ENCODE assay signal across 1 cellular context in the genomic region with DNA sequence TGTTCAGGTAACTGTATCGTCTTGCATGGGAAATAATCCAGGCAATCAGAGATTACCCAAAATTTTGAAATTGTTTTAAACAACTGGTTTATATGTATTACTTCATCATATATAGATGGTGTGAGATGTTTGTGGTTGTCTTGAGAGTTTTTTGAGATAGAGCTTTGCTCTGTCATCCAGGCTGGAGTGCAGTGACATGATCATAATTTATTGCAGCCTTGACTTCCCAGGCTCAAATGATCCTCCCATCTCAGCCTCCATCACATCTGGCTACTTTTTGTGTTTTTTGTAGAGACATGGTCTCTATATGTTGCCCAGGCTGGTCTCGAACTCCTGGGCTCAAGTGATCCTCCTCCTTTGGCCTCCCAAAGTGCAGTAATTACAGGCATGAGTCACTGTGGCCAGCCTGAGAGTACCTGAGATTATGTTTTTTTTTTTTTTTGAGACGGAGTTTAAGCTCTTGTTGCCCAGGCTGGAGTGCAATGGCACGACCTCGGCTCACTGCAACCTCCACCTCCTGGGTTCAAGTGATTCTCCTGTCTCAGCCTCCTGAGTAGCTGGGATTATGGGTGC.
A peak's percentile ranks its signal among the peaks of the same experiment; 100 is the strongest.
TF ChIP-seq lines count a peak whose summit lies in the region.

No MANE protein-coding gene starts in this region.

TF ChIP-seq in K562, 482 proteins besides CTCF, POLR2A, EP300 and RAD21:
- peak; percentile 72 for TF ChIP-seq MEIS2 (IDR thresholded peaks at IDR 0.05; ENCODE audit: partially characterized antibody)
- TF ChIP-seq, protein P1, sequence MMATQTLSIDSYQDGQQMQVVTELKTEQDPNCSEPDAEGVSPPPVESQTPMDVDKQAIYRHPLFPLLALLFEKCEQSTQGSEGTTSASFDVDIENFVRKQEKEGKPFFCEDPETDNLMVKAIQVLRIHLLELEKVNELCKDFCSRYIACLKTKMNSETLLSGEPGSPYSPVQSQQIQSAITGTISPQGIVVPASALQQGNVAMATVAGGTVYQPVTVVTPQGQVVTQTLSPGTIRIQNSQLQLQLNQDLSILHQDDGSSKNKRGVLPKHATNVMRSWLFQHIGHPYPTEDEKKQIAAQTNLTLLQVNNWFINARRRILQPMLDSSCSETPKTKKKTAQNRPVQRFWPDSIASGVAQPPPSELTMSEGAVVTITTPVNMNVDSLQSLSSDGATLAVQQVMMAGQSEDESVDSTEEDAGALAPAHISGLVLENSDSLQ (IDR thresholded peaks at IDR 0.05), result peak; percentile 63
- TF ChIP-seq, protein P2, sequence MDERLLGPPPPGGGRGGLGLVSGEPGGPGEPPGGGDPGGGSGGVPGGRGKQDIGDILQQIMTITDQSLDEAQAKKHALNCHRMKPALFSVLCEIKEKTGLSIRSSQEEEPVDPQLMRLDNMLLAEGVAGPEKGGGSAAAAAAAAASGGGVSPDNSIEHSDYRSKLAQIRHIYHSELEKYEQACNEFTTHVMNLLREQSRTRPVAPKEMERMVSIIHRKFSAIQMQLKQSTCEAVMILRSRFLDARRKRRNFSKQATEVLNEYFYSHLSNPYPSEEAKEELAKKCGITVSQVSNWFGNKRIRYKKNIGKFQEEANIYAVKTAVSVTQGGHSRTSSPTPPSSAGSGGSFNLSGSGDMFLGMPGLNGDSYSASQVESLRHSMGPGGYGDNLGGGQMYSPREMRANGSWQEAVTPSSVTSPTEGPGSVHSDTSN (CRISPR knock-in tag; IDR thresholded peaks at IDR 0.05; ENCODE audit: low read depth), result no peak
- TF ChIP-seq, protein P2 (tag; conservative IDR thresholded peaks at IDR 0.05; ENCODE audit: low read depth), result peak; percentile 66
- 0 out of 2 replicates have a peak, but pooled peaks have one; percentile 17 for TF ChIP-seq FOSL1 (tag; conservative IDR thresholded peaks at IDR 0.05)
- no peak for TF ChIP-seq ATF1 (CRISPR knock-in tag; IDR thresholded peaks at IDR 0.05)
- TF ChIP-seq ATF1 (tag; IDR thresholded peaks at IDR 0.05), result no peak
- TF ChIP-seq PCBP2 (IDR thresholded peaks at IDR 0.05; ENCODE audit: low read depth, low read length, poor library complexity, severe bottlenecking), result no peak
TF ChIP-seq in K562: peak in this region for 4.
